In genomic region chr17:19275457-19276082, GRCh38 we compare ENCODE assay signal across 16 cellular contexts. TPM values are rescaled to one million over a fixed set of nuclear protein-coding genes. Genes with fewer than 3 reads are reported as not detected.
DNase-seq lines count a peak whose midpoint lies in the region; ATAC-seq and TF ChIP-seq lines count a peak whose summit lies in the region.
"Had no signal": no experiment of that assay in that cellular context is flagged by ENCODE, and none has a peak within 500 bp of the region (broad histone marks: within the 10 kb centered on the region; RNA-seq: fewer than 3 reads in every experiment).

No MANE protein-coding gene starts in this region.

- TF ChIP-seq POLR2A in thyroid gland (IDR thresholded peaks at IDR 0.05), result no peak
- TF ChIP-seq POLR2A in GM18505 (IDR thresholded peaks at IDR 0.05; ENCODE audit: borderline replicate concordance, extremely low read depth, insufficient read depth, insufficient read length), result no peak

- H3K9me3 Mint-ChIP-seq in activated CD4-positive, alpha-beta T cell treated with anti-CD3 and anti-CD28 coated beads for 36 hours (ENCODE audit: low read depth), result no peaks in the 10 kb centered on the region
- no peaks in the 10 kb centered on the region for H3K9me3 Mint-ChIP-seq in activated T-helper 17 cell treated with anti-CD3 and anti-CD28 coated beads, Interleukin-2, amount 50 U/mL, for 72 hours
- H3K9me3 Mint-ChIP-seq: GM23338 had no signal

- H3K27me3 Mint-ChIP-seq in activated CD4-positive, alpha-beta T cell treated with anti-CD3 and anti-CD28 coated beads for 36 hours, result peaks cover 4% of the 10 kb centered on the region
- H3K27me3 Mint-ChIP-seq in activated T-helper 17 cell treated with anti-CD3 and anti-CD28 coated beads, Interleukin-2, amount 50 U/mL, for 72 hours, result peaks cover 5% of the 10 kb centered on the region

- H3K4me1 Mint-ChIP-seq in activated CD4-positive, alpha-beta T cell treated with anti-CD3 and anti-CD28 coated beads for 36 hours, result peaks cover 6% of the 10 kb centered on the region
- peaks cover 8% of the 10 kb centered on the region for H3K4me1 Mint-ChIP-seq in activated T-helper 17 cell treated with anti-CD3 and anti-CD28 coated beads, Interleukin-2, amount 50 U/mL, for 72 hours

- peak overlapping the region; percentile 50 for H3K27ac ChIP-seq in layer of hippocampus (ENCODE audit: low read depth, low read length)
- H3K27ac ChIP-seq in thyroid gland, result peak overlapping the region in 2 of 3 donors; percentile 25 to 56
- H3K27ac ChIP-seq: HL-60 had no signal

- 91 to 98% methylated on average over 3 of the region's 3 CpGs for WGBS in thyroid gland, 2 donors

- ATAC-seq in activated CD4-positive, alpha-beta T cell treated with anti-CD3 and anti-CD28 coated beads for 36 hours, result peak; percentile 82
- ATAC-seq in activated T-helper 17 cell treated with anti-CD3 and anti-CD28 coated beads, Interleukin-2, amount 50 U/mL, for 72 hours (replicated peaks), result peak; percentile 84
- ATAC-seq in HG03442 (IDR thresholded peaks at IDR 0.05; ENCODE audit: unreplicated experiment), result no peak
- ATAC-seq in GM18505 (IDR thresholded peaks at IDR 0.05; ENCODE audit: unreplicated experiment), result no peak
- no peak for ATAC-seq in HG03460 (IDR thresholded peaks at IDR 0.05; ENCODE audit: unreplicated experiment)
- ATAC-seq: GM23338 had no signal

- intact Hi-C loops in activated CD4-positive, alpha-beta T cell treated with anti-CD3 and anti-CD28 coated beads for 36 hours (cut with DNase I, micrococcal nuclease), result loop anchor here in 1 of 2 experiments (1.0 kb wide), 1 partner anchor 12 kb away; no protein-coding TSS in a partner anchor
- intact Hi-C loops in thyroid gland (cut with DNase I), result no loop called here

- POLR2A ChIA-PET in activated CD4-positive, alpha-beta T cell treated with anti-CD3 and anti-CD28 coated beads for 36 hours (lab: Charles Lee), result no interaction called here

- peaks cover 15 to 33% of the 10 kb centered on the region in 2 donors for H3K4me1 ChIP-seq in thyroid gland

- no peaks in the 10 kb centered on the region for H3K36me3 Mint-ChIP-seq in activated CD4-positive, alpha-beta T cell treated with anti-CD3 and anti-CD28 coated beads for 36 hours (ENCODE audit: low read depth)
- H3K36me3 Mint-ChIP-seq in activated T-helper 17 cell treated with anti-CD3 and anti-CD28 coated beads, Interleukin-2, amount 50 U/mL, for 72 hours (ENCODE audit: low read depth), result no peaks in the 10 kb centered on the region

- H3K4me3 ChIP-seq in thyroid gland (replicated peaks in 1 of 3), result no peak overlapping the region
- H3K4me3 ChIP-seq: GM23338 had no signal

- no peaks in the 10 kb centered on the region for H3K36me3 ChIP-seq in thyroid gland

- TF ChIP-seq CTCF in thyroid gland (IDR thresholded peaks at IDR 0.05), result no peak

- no peaks in the 10 kb centered on the region for H3K27me3 ChIP-seq in layer of hippocampus (ENCODE audit: control insufficient read depth, insufficient read depth, low read length)
- no peaks in the 10 kb centered on the region for H3K27me3 ChIP-seq in thyroid gland

- peak; percentile 17 for DNase-seq in activated CD4-positive, alpha-beta T cell treated with anti-CD3 and anti-CD28 coated beads for 36 hours
- no peak for DNase-seq in activated CD4-positive, alpha-beta T cell treated with anti-CD3 and anti-CD28 coated beads, Interleukin-2, amount 50 U/mL, for 4 hours
- DNase-seq in thyroid gland, result no peak
- DNase-seq: C1 segment of cervical spinal cord, KG1, NCI-H1105, NCI-H187, NCI-H446 treated with DMSO at 0.1 percent for 48 hours, NCI-H748 treated with DMSO at 0.1 percent for 48 hours had no signal

- H3K9me3 ChIP-seq in thyroid gland, result no peaks in the 10 kb centered on the region

- no peak overlapping the region for H3K27ac Mint-ChIP-seq in activated CD4-positive, alpha-beta T cell treated with anti-CD3 and anti-CD28 coated beads for 36 hours
- H3K27ac Mint-ChIP-seq in activated T-helper 17 cell treated with anti-CD3 and anti-CD28 coated beads, Interleukin-2, amount 50 U/mL, for 72 hours, result peak overlapping the region; percentile 68
- H3K27ac Mint-ChIP-seq: GM23338 had no signal

- H3K4me3 Mint-ChIP-seq in activated CD4-positive, alpha-beta T cell treated with anti-CD3 and anti-CD28 coated beads for 36 hours, result no peak overlapping the region
- peak overlapping the region; percentile 26 for H3K4me3 Mint-ChIP-seq in activated T-helper 17 cell treated with anti-CD3 and anti-CD28 coated beads, Interleukin-2, amount 50 U/mL, for 72 hours
- H3K4me3 Mint-ChIP-seq: GM23338 had no signal

- CTCF ChIA-PET in activated CD4-positive, alpha-beta T cell treated with anti-CD3 and anti-CD28 coated beads for 36 hours (lab: Charles Lee), result interaction anchor here (0.6 kb wide), 1 partner anchor 92 kb away, joined by 3 read pairs; no protein-coding TSS in a partner anchor

RNA-seq across cellular contexts. Expression of gene EPN2, which starts 38.4 kb away (rescaled TPM):
- total RNA-seq in activated CD4-positive, alpha-beta T cell treated with anti-CD3 and anti-CD28 coated beads for 36 hours, result 1 to 10 TPM; 6.8 to 8.2 TPM
- 10 to 100 TPM in 1 of 2 donors, 1 to 10 TPM in 1; 8.4 to 13.4 TPM for total RNA-seq in activated T-helper 17 cell treated with anti-CD3 and anti-CD28 coated beads, Interleukin-2, amount 50 U/mL, for 72 hours
- 10 to 100 TPM; 21.8 to 32.3 (median 24.7) TPM for total RNA-seq in thyroid gland

Comparison
In these comparisons a context has a peak if more than half of its experiments do, and no peak if none do; other contexts are left out.
1. ATAC-seq: peak in activated CD4-positive, alpha-beta T cell treated with anti-CD3 and anti-CD28 coated beads for 36 hours (single experiment) and activated T-helper 17 cell treated with anti-CD3 and anti-CD28 coated beads, Interleukin-2, amount 50 U/mL, for 72 hours (single experiment); none in HG03442 (single experiment), GM18505 (single experiment) and HG03460 (single experiment).